ENCODE assay signal across 8 cellular contexts in genomic region chrX:68196939-68197791, GRCh38.
DNase-seq lines count a peak whose midpoint lies in the region; ATAC-seq and TF ChIP-seq lines count a peak whose summit lies in the region.

No MANE protein-coding gene starts in this region.

- H3K4me1 Mint-ChIP-seq in naive thymus-derived CD4-positive, alpha-beta T cell: peaks cover 0 to 17% (median 2%) of the 10 kb centered on the region in 7 donors

- peaks cover 0 to 1% (median 0%) of the 10 kb centered on the region in 11 donors for H3K9me3 Mint-ChIP-seq in naive thymus-derived CD4-positive, alpha-beta T cell

- POLR2A ChIA-PET in naive thymus-derived CD4-positive, alpha-beta T cell (lab: Charles Lee): no interaction called here

- H3K9me3 ChIP-seq in naive thymus-derived CD4-positive, alpha-beta T cell (ENCODE audit: control insufficient read depth in 2 of 3, low read length in 3 of 3): no peaks in the 10 kb centered on the region

- no peaks in the 10 kb centered on the region for H3K36me3 Mint-ChIP-seq in naive thymus-derived CD4-positive, alpha-beta T cell

- H3K27me3 Mint-ChIP-seq in naive thymus-derived CD4-positive, alpha-beta T cell: peaks cover 0 to 3% (median 0%) of the 10 kb centered on the region in 5 donors

- H3K4me3 Mint-ChIP-seq in naive thymus-derived CD4-positive, alpha-beta T cell: no peak overlapping the region

- no peak overlapping the region for H3K4me3 ChIP-seq in naive thymus-derived CD4-positive, alpha-beta T cell (ENCODE audit: low read length)

- TF ChIP-seq POLR2A in erythroblast (IDR thresholded peaks at IDR 0.05; ENCODE audit: low read length): no peak

- no peaks in the 10 kb centered on the region for H3K4me1 ChIP-seq in naive thymus-derived CD4-positive, alpha-beta T cell (ENCODE audit: control insufficient read depth in 2 of 2, insufficient read depth in 2 of 2, low read length in 2 of 2)

- CTCF ChIA-PET in naive thymus-derived CD4-positive, alpha-beta T cell (lab: Charles Lee): no interaction called here

- no peaks in the 10 kb centered on the region for H3K36me3 ChIP-seq in naive thymus-derived CD4-positive, alpha-beta T cell (ENCODE audit: control insufficient read depth in 2 of 3, insufficient read depth in 3 of 3, low read length in 3 of 3)

- intact Hi-C loops in naive thymus-derived CD4-positive, alpha-beta T cell (cut with micrococcal nuclease): loop anchor here (1.0 to 10.0 kb wide), 5 partner anchors 268 to 1190 kb away; no protein-coding TSS in a partner anchor

- ATAC-seq in GM21390 (IDR thresholded peaks at IDR 0.05; ENCODE audit: unreplicated experiment) (peak; percentile 54), HG03460 (IDR thresholded peaks at IDR 0.05; ENCODE audit: unreplicated experiment) (no peak)
- peak; percentile 63 for ATAC-seq in naive thymus-derived CD4-positive, alpha-beta T cell

- no peak overlapping the region for H3K27ac ChIP-seq in naive thymus-derived CD4-positive, alpha-beta T cell (ENCODE audit: low read depth, low read length)

- no peaks in the 10 kb centered on the region for H3K27me3 ChIP-seq in naive thymus-derived CD4-positive, alpha-beta T cell (ENCODE audit: control insufficient read depth in 2 of 2, insufficient read depth in 2 of 2, low read length in 2 of 2)

- no peak overlapping the region for H3K27ac Mint-ChIP-seq in naive thymus-derived CD4-positive, alpha-beta T cell

- DNase-seq in activated T-cell treated with anti-CD3 and anti-CD28 coated beads, Interleukin-2, amount 50 U/mL, for 48 hours: peak; percentile 30
- DNase-seq in activated T-cell treated with anti-CD3 and anti-CD28 coated beads, Interleukin-2, amount 50 U/mL, for 1 hour: no peak
- DNase-seq in SW480 (ENCODE audit: low spot score): peak; percentile 62
- DNase-seq in erythroblast (lab: John Stamatoyannopoulos, UW): peak; percentile 34 to 59
- peak in 5 of 9 donors; percentile 13 to 19 (median 16) for DNase-seq in naive thymus-derived CD4-positive, alpha-beta T cell

- peak; percentile 59 for TF ChIP-seq CTCF in LNCAP (IDR thresholded peaks at IDR 0.05)
